In genomic region chr4:185838514-185839203, GRCh38 we compare ENCODE assay signal across 1 cellular context.
A peak's percentile ranks its signal among the peaks of the same experiment; 100 is the strongest.
TF ChIP-seq lines count a peak whose summit lies in the region.

No MANE protein-coding gene starts in this region.

TF ChIP-seq in H1, 55 proteins besides CTCF, POLR2A, EP300 and RAD21:
- TF ChIP-seq POLR2AphosphoS5 (IDR thresholded peaks at IDR 0.05; ENCODE audit: low read depth, low read length) (peak; percentile 24; the same call in 1 of the 2 replicates), ASH2L (IDR thresholded peaks at IDR 0.05; ENCODE audit: low read length) (peak; percentile 32), SIRT6 (IDR thresholded peaks at IDR 0.05; ENCODE audit: low read length) (no peak)
TF ChIP-seq in H1: peak in this region for 2.
